8 cellular contexts compared by ENCODE assay signal in genomic region chr10:102753724-102754123, GRCh38. TPM values are rescaled to one million over a fixed set of nuclear protein-coding genes. Genes with fewer than 3 reads are reported as not detected.
DNase-seq lines count a peak whose midpoint lies in the region; ATAC-seq and TF ChIP-seq lines count a peak whose summit lies in the region.

No MANE protein-coding gene starts in this region.

- intact Hi-C loops in heart left ventricle (cut with DNase I) = loop anchor here in 4 of 10 donors (2.0 to 10.0 kb wide), 4 partner anchors 23 to 64 kb away; no protein-coding TSS in a partner anchor
- intact Hi-C loops in left ventricle myocardium superior (cut with micrococcal nuclease) = no loop called here

- H3K27me3 ChIP-seq in heart left ventricle (no peaks in the 10 kb centered on the region), neutrophil (no peaks in the 10 kb centered on the region)

- H3K9me3 ChIP-seq in heart left ventricle (no peaks in the 10 kb centered on the region), neutrophil (no peaks in the 10 kb centered on the region)

- H3K27ac Mint-ChIP-seq in type B pancreatic cell = peak overlapping the region; percentile 64

- no peaks in the 10 kb centered on the region for H3K27me3 Mint-ChIP-seq in type B pancreatic cell

- TF ChIP-seq POLR2A in heart left ventricle (IDR thresholded peaks at IDR 0.05) = no peak

- ATAC-seq in heart left ventricle (no peak), left ventricle myocardium superior (no peak), GM18867 (IDR thresholded peaks at IDR 0.05; ENCODE audit: unreplicated experiment) (no peak)

- TF ChIP-seq CTCF in heart left ventricle (IDR thresholded peaks at IDR 0.05) (no peak), coronary artery (IDR thresholded peaks at IDR 0.05) (no peak), neutrophil (IDR thresholded peaks at IDR 0.05) (no peak), type B pancreatic cell (conservative IDR thresholded peaks at IDR 0.05) (no peak)

- H3K4me1 ChIP-seq in heart left ventricle = peaks cover 0 to 62% (median 25%) of the 10 kb centered on the region in 12 donors
- H3K4me1 ChIP-seq in neutrophil (ENCODE audit: control insufficient read depth in 1 of 2, insufficient read depth in 1 of 2, low read depth in 1 of 2, low read length in 1 of 2) = peaks cover 0 to 4% of the 10 kb centered on the region in 2 experiments

- H3K36me3 ChIP-seq in heart left ventricle (peaks cover 0 to 4% (median 0%) of the 10 kb centered on the region in 9 donors), neutrophil (no peaks in the 10 kb centered on the region)

- 76 to 84% (median 80%) methylated on average over 1 of the region's 1 CpG for WGBS in heart left ventricle, 4 donors

- H3K4me1 Mint-ChIP-seq in type B pancreatic cell (ENCODE audit: unreplicated experiment) = peaks cover 28% of the 10 kb centered on the region

- H3K4me3 ChIP-seq in heart left ventricle = no peak overlapping the region
- H3K4me3 ChIP-seq in coronary artery = no peak overlapping the region
- H3K4me3 ChIP-seq in neutrophil (ENCODE audit: low read depth in 1 of 2, low read length in 1 of 2) = no peak overlapping the region

- H3K36me3 Mint-ChIP-seq in type B pancreatic cell = peaks cover 7% of the 10 kb centered on the region

- H3K4me3 Mint-ChIP-seq in type B pancreatic cell = peak overlapping the region; percentile 30

- peak overlapping the region; percentile 2 to 79 (median 64) for H3K27ac ChIP-seq in heart left ventricle
- H3K27ac ChIP-seq in coronary artery = peak overlapping the region; percentile 96 to 98
- peak overlapping the region; percentile 30 for H3K27ac ChIP-seq in neutrophil

- no peak for DNase-seq in heart left ventricle
- DNase-seq in left ventricle myocardium superior = no peak
- no peak for DNase-seq in coronary artery (ENCODE audit: low spot score)
- no peak for DNase-seq in type B pancreatic cell (ENCODE audit: extremely low spot score, unreplicated experiment)
- no peak for DNase-seq in HUDEP-2 (lab: John Stamatoyannopoulos, UW; ENCODE audit: unreplicated experiment in 76 of 76)
- no peak for DNase-seq in NCI-H1092 (lab: John Stamatoyannopoulos, UW)

- H3K9me3 Mint-ChIP-seq in type B pancreatic cell = peaks cover 5% of the 10 kb centered on the region

RNA-seq across cellular contexts. Expression of gene WBP1L, which starts 10.0 kb away (rescaled TPM):
- 10 to 100 TPM; 18.5 to 75.1 (median 27.6) TPM for total RNA-seq in heart left ventricle
- 10 to 100 TPM; 10.7 to 28.5 TPM for polyA plus RNA-seq in heart left ventricle
- 22.4 TPM for total RNA-seq in left ventricle myocardium superior
- 40.3 and 80.4 TPM in 2 replicates for total RNA-seq in type B pancreatic cell (ENCODE audit: low replicate concordance)

RNA-seq across cellular contexts. Expression of gene SFXN2, which starts 39.3 kb away (rescaled TPM):
- total RNA-seq in heart left ventricle (1 to 10 TPM in 7 of 9 donors, under 1 TPM in 2; 0.50 to 7.2 (median 2.4) TPM), left ventricle myocardium superior (1.5 TPM), type B pancreatic cell (ENCODE audit: low replicate concordance) (27.8 and 35.8 TPM in 2 replicates)
- 1 to 10 TPM; 1.8 to 5.9 TPM for polyA plus RNA-seq in heart left ventricle

RNA-seq across cellular contexts. Expression of gene ARL3, which starts 39.5 kb away (rescaled TPM):
- total RNA-seq in heart left ventricle (10 to 100 TPM in 7 of 9 donors, 1 to 10 TPM in 2; 5.8 to 17.0 (median 12.6) TPM), left ventricle myocardium superior (13.6 TPM), type B pancreatic cell (ENCODE audit: low replicate concordance) (12.2 and 15.8 TPM in 2 replicates)
- polyA plus RNA-seq in heart left ventricle = 10 to 100 TPM in 1 of 2 donors, 1 to 10 TPM in 1; 9.0 to 19.3 TPM

Comparison
In these comparisons a context has a peak if more than half of its experiments do, and no peak if none do; other contexts are left out.
1. H3K27ac ChIP-seq: peak in every context shown above with its lines; median percentile 97 in coronary artery; 64 in heart left ventricle; 30 in neutrophil.